16 cellular contexts compared by ENCODE assay signal in the genomic region with DNA sequence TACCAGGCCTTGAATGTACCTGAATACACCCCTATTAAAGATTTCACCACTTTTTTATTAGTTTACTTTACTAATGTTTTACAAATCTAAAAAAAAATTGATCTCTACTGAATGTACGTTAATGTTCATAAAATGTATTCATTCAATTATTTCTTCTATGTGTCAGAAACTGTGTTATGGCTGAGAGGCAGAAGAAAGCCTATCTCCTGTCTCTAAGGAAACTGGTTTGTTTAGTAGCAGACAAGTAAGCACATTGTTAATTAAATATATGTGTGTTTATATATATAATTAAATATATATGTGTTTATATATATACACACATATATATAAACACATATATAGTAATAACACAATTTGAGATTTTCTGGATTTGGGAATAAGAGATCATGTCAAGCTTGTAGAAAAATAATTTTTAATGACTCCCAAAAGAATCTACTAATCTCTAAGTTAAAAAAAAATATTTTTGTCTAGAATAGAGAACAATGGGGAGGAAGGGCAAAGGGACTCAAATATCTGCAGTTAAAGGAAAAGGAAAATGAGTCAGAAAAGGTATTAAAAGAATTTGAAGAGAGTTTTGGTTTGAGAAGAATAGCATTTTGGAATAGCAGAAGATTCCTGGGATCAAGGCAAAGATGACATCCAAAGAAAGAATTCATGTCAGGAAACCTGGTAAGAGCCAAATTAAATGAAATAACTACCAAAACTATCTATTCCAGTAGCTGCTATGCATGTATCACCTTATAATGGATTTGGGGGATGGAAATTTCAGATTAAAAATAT.
A peak's percentile ranks its signal among the peaks of the same experiment; 100 is the strongest.
DNase-seq lines count a peak whose midpoint lies in the region; ATAC-seq, FAIRE-seq and TF ChIP-seq lines count a peak whose summit lies in the region.
"Had no signal": no experiment of that assay in that cellular context is flagged by ENCODE, and none has a peak within 500 bp of the region (broad histone marks: within the 10 kb centered on the region; RNA-seq: fewer than 3 reads in every experiment).

No MANE protein-coding gene starts in this region.

- peaks cover 3% of the 10 kb centered on the region for H3K9me3 Mint-ChIP-seq in astrocyte (ENCODE audit: unreplicated experiment)

- no peaks in the 10 kb centered on the region for H3K36me3 Mint-ChIP-seq in astrocyte (ENCODE audit: low read depth, unreplicated experiment)
- H3K36me3 Mint-ChIP-seq in T-helper 17 cell (ENCODE audit: low read depth): no peaks in the 10 kb centered on the region

- H3K4me3 Mint-ChIP-seq in astrocyte (ENCODE audit: unreplicated experiment) (no peak overlapping the region), T-helper 17 cell (no peak overlapping the region)

- H3K27ac ChIP-seq in left ventricle myocardium inferior (replicated peaks) (peak overlapping the region; percentile 54), astrocyte (ENCODE audit: low read depth, low read length) (no peak overlapping the region)
- H3K27ac ChIP-seq: C4-2B, RWPE1 had no signal

- no peaks in the 10 kb centered on the region for H3K27me3 ChIP-seq in left ventricle myocardium inferior (ENCODE audit: low read depth)
- no peaks in the 10 kb centered on the region for H3K27me3 ChIP-seq in astrocyte (ENCODE audit: insufficient read depth, low read length)

- H4K20me1 ChIP-seq in astrocyte (ENCODE audit: insufficient read depth, low read length): no peaks in the 10 kb centered on the region

- intact Hi-C loops in left ventricle myocardium inferior (cut with micrococcal nuclease) (no loop called here), cardiac septum (cut with DNase I) (loop anchor here (5.0 kb wide), 1 partner anchor 92 kb away; the partner anchor contains the start of gene CH25H)

- H3K27ac Mint-ChIP-seq in astrocyte (ENCODE audit: unreplicated experiment): no peak overlapping the region
- H3K27ac Mint-ChIP-seq in T-helper 17 cell: no peak overlapping the region

- H3K4me3 ChIP-seq in left ventricle myocardium inferior (no peak overlapping the region), astrocyte (ENCODE audit: insufficient read depth, low read depth, low read length) (no peak overlapping the region), fibroblast of the aortic adventitia (ENCODE audit: low read depth, low read length) (no peak overlapping the region)
- H3K4me3 ChIP-seq: HAP-1 had no signal

- H3K79me2 ChIP-seq in astrocyte (ENCODE audit: insufficient read depth, low read length): no peaks in the 10 kb centered on the region

- H3K4me2 ChIP-seq in astrocyte (ENCODE audit: low read length): no peak overlapping the region

- H3K27me3 Mint-ChIP-seq in astrocyte (ENCODE audit: low read depth, unreplicated experiment): no peaks in the 10 kb centered on the region
- H3K27me3 Mint-ChIP-seq in T-helper 17 cell: peaks cover 38% of the 10 kb centered on the region

- H3K4me1 Mint-ChIP-seq in astrocyte (ENCODE audit: low read depth, unreplicated experiment) (peaks cover 14% of the 10 kb centered on the region), T-helper 17 cell (peaks cover 3% of the 10 kb centered on the region)

- H3K36me3 ChIP-seq in left ventricle myocardium inferior (no peaks in the 10 kb centered on the region), astrocyte (ENCODE audit: insufficient read depth, low read length) (no peaks in the 10 kb centered on the region)
- H3K36me3 ChIP-seq: HAP-1 had no signal

- DNase-seq in left ventricle myocardium inferior: no peak
- DNase-seq in cardiac septum (ENCODE audit: low spot score): no peak
- DNase-seq in astrocyte (ENCODE audit: low read depth): peak; percentile 42
- DNase-seq in fibroblast of the aortic adventitia (ENCODE audit: low read depth): peak; percentile 61
- DNase-seq in DMS79 treated with DMSO at 0.1 percent for 48 hours (lab: John Stamatoyannopoulos, UW): no peak
- no peak for DNase-seq in T-helper 17 cell
- no peak for DNase-seq in NCI-H128 (lab: John Stamatoyannopoulos, UW; ENCODE audit: unreplicated experiment)
- no peak for DNase-seq in NK-92 treated with Interleukin-12 subunit alpha and Interleukin-12 subunit beta, amount 100 ng/mL, for 24 hours (lab: John Stamatoyannopoulos, UW)
- DNase-seq: 8988T, NCI-H1417, NCI-H187 treated with DMSO at 0.1 percent for 48 hours, NCI-H446, NCI-H69 had no signal

- H3K9me3 ChIP-seq in left ventricle myocardium inferior (replicated peaks) (peaks cover 11% of the 10 kb centered on the region), astrocyte (ENCODE audit: insufficient read depth, low read depth, low read length) (no peaks in the 10 kb centered on the region), T-helper 17 cell (ENCODE audit: control insufficient read depth, low read length, poor library complexity, severe bottlenecking) (no peaks in the 10 kb centered on the region)
- H3K9me3 ChIP-seq: HAP-1 had no signal

- peak; percentile 78 for FAIRE-seq in astrocyte (lab: Jason Lieb, UNC)

- no peak overlapping the region for H3K9ac ChIP-seq in astrocyte (ENCODE audit: low read length)

- H2AFZ ChIP-seq in astrocyte (ENCODE audit: low read depth, low read length): no peak overlapping the region

- no peak for TF ChIP-seq CTCF in left ventricle myocardium inferior (IDR thresholded peaks at IDR 0.05; ENCODE audit: borderline replicate concordance)
- TF ChIP-seq CTCF in astrocyte (IDR thresholded peaks at IDR 0.05; ENCODE audit: insufficient read depth, low read depth, low read length): no peak
- no peak for TF ChIP-seq CTCF in fibroblast of the aortic adventitia (IDR thresholded peaks at IDR 0.05; ENCODE audit: insufficient read depth, low read length)

- ATAC-seq in T-helper 17 cell: no peak

- H3K4me1 ChIP-seq in left ventricle myocardium inferior (peaks cover 15% of the 10 kb centered on the region), astrocyte (ENCODE audit: insufficient read depth, low read length) (peaks cover 5% of the 10 kb centered on the region)
- H3K4me1 ChIP-seq: HAP-1 had no signal

Comparison
In these comparisons a context has a peak if more than half of its experiments do, and no peak if none do; other contexts are left out.
1. DNase-seq: peak in astrocyte (single experiment) and fibroblast of the aortic adventitia (single experiment); none in left ventricle myocardium inferior (single experiment), cardiac septum (single experiment), DMS79 treated with DMSO at 0.1 percent for 48 hours (single experiment), T-helper 17 cell (0 of 3), NCI-H128 (single experiment) and NK-92 treated with Interleukin-12 subunit alpha and Interleukin-12 subunit beta, amount 100 ng/mL, for 24 hours (single experiment).